Comparison of ENCODE assay signal across 10 cellular contexts in the genomic region with DNA sequence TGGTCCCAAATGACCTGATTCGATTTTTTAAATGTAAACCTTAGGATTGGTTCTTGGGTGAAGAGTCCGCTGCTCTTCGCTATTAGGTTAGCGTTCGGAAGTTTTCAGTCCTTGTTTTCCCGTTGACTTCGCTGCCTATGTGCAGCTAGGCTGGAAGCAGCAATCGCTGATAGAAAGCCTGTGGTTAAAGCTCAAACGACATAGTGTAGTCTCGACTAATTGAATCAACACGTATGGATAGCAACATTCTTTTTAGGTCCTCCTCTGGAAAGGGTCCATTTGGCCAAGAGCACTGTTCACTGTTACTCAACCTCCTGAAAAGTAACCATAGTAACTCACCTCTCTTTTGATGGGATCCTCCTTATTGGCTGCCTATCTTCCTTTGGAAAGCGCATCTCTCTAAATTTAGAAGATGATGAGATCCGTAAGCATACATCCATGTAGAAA.
DNase-seq lines count a peak whose midpoint lies in the region; ATAC-seq and TF ChIP-seq lines count a peak whose summit lies in the region.
"Had no signal": no experiment of that assay in that cellular context is flagged by ENCODE, and none has a peak within 500 bp of the region (broad histone marks: within the 10 kb centered on the region; RNA-seq: fewer than 3 reads in every experiment).

No MANE protein-coding gene starts in this region.

- H3K4me1 Mint-ChIP-seq in activated naive CD8-positive, alpha-beta T cell treated with anti-CD3 and anti-CD28 coated beads, Interleukin-2, amount 50 U/mL, for 24 hours = peaks cover 7% of the 10 kb centered on the region

- H3K9me2 ChIP-seq in PC-3 (replicated peaks; ENCODE audit: low read length) = no peaks in the 10 kb centered on the region

- intact Hi-C loops in heart left ventricle (cut with DNase I) (no loop called here), left ventricle myocardium superior (cut with micrococcal nuclease) (no loop called here), PC-3 (cut with micrococcal nuclease) (no loop called here), colonic mucosa (cut with DNase I) (no loop called here)

- no peak for TF ChIP-seq POLR2A in heart left ventricle (IDR thresholded peaks at IDR 0.05)

- POLR2A ChIA-PET in PC-3 (lab: Charles Lee; ENCODE audit: unreplicated experiment) = interaction anchor here (0.6 kb wide), 2 partner anchors 126 to 190 kb away, joined by 3 to 5 read pairs; no protein-coding TSS in a partner anchor

- H3K4me2 ChIP-seq in PC-3 (ENCODE audit: low read length) = no peak overlapping the region

- H3K27me3 ChIP-seq in heart left ventricle (peaks cover 6 to 86% (median 35%) of the 10 kb centered on the region in 9 donors), PC-3 (ENCODE audit: low read length) (no peaks in the 10 kb centered on the region), colonic mucosa (peaks cover 25% of the 10 kb centered on the region)

- H3K36me3 Mint-ChIP-seq in activated naive CD8-positive, alpha-beta T cell treated with anti-CD3 and anti-CD28 coated beads, Interleukin-2, amount 50 U/mL, for 24 hours (ENCODE audit: low read depth) = no peaks in the 10 kb centered on the region

- H3K27ac Mint-ChIP-seq in activated naive CD8-positive, alpha-beta T cell treated with anti-CD3 and anti-CD28 coated beads, Interleukin-2, amount 50 U/mL, for 24 hours = no peak overlapping the region

- no peaks in the 10 kb centered on the region for H3K9me3 ChIP-seq in heart left ventricle
- no peaks in the 10 kb centered on the region for H3K9me3 ChIP-seq in PC-3 (ENCODE audit: low read length)
- no peaks in the 10 kb centered on the region for H3K9me3 ChIP-seq in colonic mucosa
- H3K9me3 ChIP-seq: neutrophil had no signal

- no TSS peak for BruUV-seq in PC-3 (replicated peaks; lab: Mats Ljungman, UMichigan)

- ATAC-seq in heart left ventricle (no peak), left ventricle myocardium superior (no peak), GM19467 (IDR thresholded peaks at IDR 0.05; ENCODE audit: unreplicated experiment) (no peak), PC-3 (no peak)
- no peak for ATAC-seq in activated naive CD8-positive, alpha-beta T cell treated with anti-CD3 and anti-CD28 coated beads, Interleukin-2, amount 50 U/mL, for 24 hours

- H3K9me3 Mint-ChIP-seq in activated naive CD8-positive, alpha-beta T cell treated with anti-CD3 and anti-CD28 coated beads, Interleukin-2, amount 50 U/mL, for 24 hours = no peaks in the 10 kb centered on the region

- DNase-seq in heart left ventricle (no peak), left ventricle myocardium superior (no peak), medulla oblongata (ENCODE audit: extremely low spot score) (peak; percentile 6), PC-3 (no peak), DMS114 treated with DMSO at 0.1 percent for 48 hours (lab: John Stamatoyannopoulos, UW; ENCODE audit: unreplicated experiment) (no peak), colonic mucosa (no peak)
- DNase-seq in activated naive CD8-positive, alpha-beta T cell treated with anti-CD3 and anti-CD28 coated beads, Interleukin-2, amount 50 U/mL, for 24 hours = no peak
- DNase-seq: GDM1 had no signal

- H3F3A ChIP-seq in PC-3 (ENCODE audit: low read length, unreplicated experiment) = no peaks in the 10 kb centered on the region

- WGBS in heart left ventricle, 4 donors = 11 to 14% (median 13%) methylated on average over 13 of the region's 13 CpGs

- H3K27ac ChIP-seq in heart left ventricle (no peak overlapping the region), PC-3 (ENCODE audit: low read length) (no peak overlapping the region), colonic mucosa (no peak overlapping the region)
- H3K27ac ChIP-seq: neutrophil had no signal

- H3K4me1 ChIP-seq in heart left ventricle = peaks cover 0 to 14% (median 7%) of the 10 kb centered on the region in 12 donors
- 0 out of 2 replicates have a peak, but pooled peaks cover 5% of the 10 kb centered on the region for H3K4me1 ChIP-seq in PC-3 (ENCODE audit: insufficient read depth, low read length)
- no peaks in the 10 kb centered on the region for H3K4me1 ChIP-seq in colonic mucosa

- H4K20me1 ChIP-seq in PC-3 (ENCODE audit: low read length) = no peaks in the 10 kb centered on the region

- CTCF ChIA-PET in PC-3 (lab: Charles Lee) = no interaction called here

- H3K36me3 ChIP-seq in heart left ventricle (no peaks in the 10 kb centered on the region), PC-3 (ENCODE audit: low read depth, low read length) (no peaks in the 10 kb centered on the region), colonic mucosa (no peaks in the 10 kb centered on the region)
- H3K36me3 ChIP-seq: neutrophil had no signal

- H3K79me2 ChIP-seq in PC-3 (ENCODE audit: low read length) = no peaks in the 10 kb centered on the region

- no peak overlapping the region for H2AFZ ChIP-seq in PC-3 (ENCODE audit: low read length)

- no peak overlapping the region for H3K9ac ChIP-seq in PC-3 (ENCODE audit: low read length)
- H3K9ac ChIP-seq in colonic mucosa (ENCODE audit: low read depth in 2 of 2, low read length in 2 of 2) = no peak overlapping the region

- no peak for TF ChIP-seq CTCF in heart left ventricle (IDR thresholded peaks at IDR 0.05)
- no peak for TF ChIP-seq CTCF in PC-3 (conservative IDR thresholded peaks at IDR 0.05; ENCODE audit: low read depth, low read length)
- no peak for TF ChIP-seq CTCF in colonic mucosa (IDR thresholded peaks at IDR 0.05)

- peak overlapping the region; percentile 52 for H3K4me3 Mint-ChIP-seq in activated naive CD8-positive, alpha-beta T cell treated with anti-CD3 and anti-CD28 coated beads, Interleukin-2, amount 50 U/mL, for 24 hours

- peaks cover 70% of the 10 kb centered on the region for H3K27me3 Mint-ChIP-seq in activated naive CD8-positive, alpha-beta T cell treated with anti-CD3 and anti-CD28 coated beads, Interleukin-2, amount 50 U/mL, for 24 hours

- peak overlapping the region; percentile 1 to 40 (median 34) for H3K4me3 ChIP-seq in heart left ventricle
- H3K4me3 ChIP-seq in PC-3 (ENCODE audit: low read length) = no peak overlapping the region
- H3K4me3 ChIP-seq in colonic mucosa = no peak overlapping the region

Comparison
In these comparisons a context has a peak if more than half of its experiments do, and no peak if none do; other contexts are left out.
1. H3K4me3 ChIP-seq: peak in heart left ventricle (12 of 12); none in PC-3 (single experiment) and colonic mucosa (single experiment).